In genomic region chr10:103876155-103876554, GRCh38 we compare ENCODE assay signal across 9 cellular contexts.
"Had no signal": no experiment of that assay in that cellular context is flagged by ENCODE, and none has a peak within 500 bp of the region (broad histone marks: within the 10 kb centered on the region; RNA-seq: fewer than 3 reads in every experiment).

No MANE protein-coding gene starts in this region.

- H3K36me3 ChIP-seq: HAP-1 had no signal

- H3K27ac ChIP-seq: GM23248, HL-60 had no signal

- H3K4me1 ChIP-seq: HAP-1 had no signal

- H3K4me3 ChIP-seq: GM23248, HAP-1 had no signal

- H3K9me3 ChIP-seq: HAP-1 had no signal

- ATAC-seq: HCT116, HepG2 had no signal

- DNase-seq: GM23248, GOT3, H7, HFFc6, KBM-7 had no signal
